ENCODE assay signal across 6 cellular contexts in genomic region chr7:14871880-14872279, GRCh38. TPM values are rescaled to one million over a fixed set of nuclear protein-coding genes. Genes with fewer than 3 reads are reported as not detected.
"Had no signal": no experiment of that assay in that cellular context is flagged by ENCODE, and none has a peak within 500 bp of the region (broad histone marks: within the 10 kb centered on the region; RNA-seq: fewer than 3 reads in every experiment).

No MANE protein-coding gene starts in this region.

- H3K4me3 ChIP-seq: GM23248, HAP-1, K562 had no signal

- H3K36me3 ChIP-seq: HAP-1 had no signal

- H3K4me1 ChIP-seq: HAP-1 had no signal

- H3K9ac ChIP-seq: GM23248 had no signal

- DNase-seq: GM23248, GOT3, H7, IMR-90 had no signal

- H2AFZ ChIP-seq: GM23248 had no signal

- H3K9me3 ChIP-seq: HAP-1 had no signal

- H3K27ac ChIP-seq: GM23248 had no signal

- ATAC-seq: K562 had no signal

RNA-seq across cellular contexts. Expression of gene DGKB, which starts 30.7 kb away (rescaled TPM):
- total RNA-seq: IMR-90, K562 had no signal
- polyA plus RNA-seq: IMR-90 had no signal
